In genomic region chr3:171561601-171562323, GRCh38 we compare ENCODE assay signal across 14 cellular contexts.
A peak's percentile ranks its signal among the peaks of the same experiment; 100 is the strongest.
DNase-seq lines count a peak whose midpoint lies in the region; ATAC-seq lines count a peak whose summit lies in the region.
"Had no signal": no experiment of that assay in that cellular context is flagged by ENCODE, and none has a peak within 500 bp of the region (broad histone marks: within the 10 kb centered on the region; RNA-seq: fewer than 3 reads in every experiment).

No MANE protein-coding gene starts in this region.

- H3K27me3 Mint-ChIP-seq in activated T-cell treated with anti-CD3 and anti-CD28 coated beads, Interleukin-2, amount 50 U/mL, for 4 hours (ENCODE audit: low read depth) = no peaks in the 10 kb centered on the region
- H3K27me3 Mint-ChIP-seq in activated CD4-positive, alpha-beta memory T cell treated with anti-CD3 and anti-CD28 coated beads, Interleukin-2, amount 10 ng/mL, durations not matched to agents 7 days and 5 days = no peaks in the 10 kb centered on the region

- DNase-seq in activated T-cell treated with anti-CD3 and anti-CD28 coated beads, Interleukin-2, amount 50 U/mL, for 4 hours = no peak
- no peak for DNase-seq in activated T-cell treated with anti-CD3 and anti-CD28 coated beads for 4 hours
- no peak for DNase-seq in activated CD4-positive, alpha-beta memory T cell treated with anti-CD3 and anti-CD28 coated beads, Interleukin-2, amount 10 ng/mL, durations not matched to agents 7 days and 5 days
- DNase-seq in stimulated activated effector memory CD8-positive, alpha-beta T cell treated with anti-CD3 and anti-CD28 coated beads, Interleukin-12 subunit alpha, Interleukin-12 subunit beta, amount 100 ng/mL, for 72 hours (ENCODE audit: low spot score in 2 of 2) = no peak
- DNase-seq in NCI-H2196 (lab: John Stamatoyannopoulos, UW; ENCODE audit: unreplicated experiment) = no peak
- DNase-seq in HuH-7.5 (ENCODE audit: low spot score) = no peak
- no peak for DNase-seq in DMS153 treated with DMSO at 0.1 percent for 48 hours (lab: John Stamatoyannopoulos, UW; ENCODE audit: unreplicated experiment)
- DNase-seq: activated CD4-positive, alpha-beta T cell treated with anti-CD3 and anti-CD28 coated beads, Interleukin-2, amount 50 U/mL, for 1 hour; heart left ventricle; kidney glomerular epithelial cell; mucosa of descending colon; NCI-H1694 treated with DMSO at 0.1 percent for 48 hours; NCI-H524 had no signal

- no peaks in the 10 kb centered on the region for H3K9me3 Mint-ChIP-seq in activated T-cell treated with anti-CD3 and anti-CD28 coated beads, Interleukin-2, amount 50 U/mL, for 4 hours
- H3K9me3 Mint-ChIP-seq in activated CD4-positive, alpha-beta memory T cell treated with anti-CD3 and anti-CD28 coated beads, Interleukin-2, amount 10 ng/mL, durations not matched to agents 7 days and 5 days = peaks cover 4% of the 10 kb centered on the region
- no peaks in the 10 kb centered on the region for H3K9me3 Mint-ChIP-seq in stimulated activated effector memory CD8-positive, alpha-beta T cell treated with anti-CD3 and anti-CD28 coated beads, Interleukin-12 subunit alpha, Interleukin-12 subunit beta, amount 100 ng/mL, for 72 hours

- ATAC-seq in activated T-cell treated with anti-CD3 and anti-CD28 coated beads, Interleukin-2, amount 50 U/mL, for 4 hours = no peak
- peak; percentile 72 for ATAC-seq in HG02885 (IDR thresholded peaks at IDR 0.05; ENCODE audit: poor library complexity, unreplicated experiment)
- ATAC-seq in stimulated activated effector memory CD8-positive, alpha-beta T cell treated with anti-CD3 and anti-CD28 coated beads, Interleukin-12 subunit alpha, Interleukin-12 subunit beta, amount 100 ng/mL, for 72 hours = peak; percentile 62
- ATAC-seq: heart left ventricle, mucosa of descending colon had no signal

- peak overlapping the region; percentile 93 for H3K27ac Mint-ChIP-seq in activated CD4-positive, alpha-beta memory T cell treated with anti-CD3 and anti-CD28 coated beads, Interleukin-2, amount 10 ng/mL, durations not matched to agents 7 days and 5 days
- peak overlapping the region; percentile 85 for H3K27ac Mint-ChIP-seq in stimulated activated effector memory CD8-positive, alpha-beta T cell treated with anti-CD3 and anti-CD28 coated beads, Interleukin-12 subunit alpha, Interleukin-12 subunit beta, amount 100 ng/mL, for 72 hours

- H3K36me3 Mint-ChIP-seq in activated T-cell treated with anti-CD3 and anti-CD28 coated beads, Interleukin-2, amount 50 U/mL, for 4 hours (ENCODE audit: insufficient read depth) = no peaks in the 10 kb centered on the region
- peaks cover 11% of the 10 kb centered on the region for H3K36me3 Mint-ChIP-seq in activated CD4-positive, alpha-beta memory T cell treated with anti-CD3 and anti-CD28 coated beads, Interleukin-2, amount 10 ng/mL, durations not matched to agents 7 days and 5 days (ENCODE audit: low read depth)
- H3K36me3 Mint-ChIP-seq in stimulated activated effector memory CD8-positive, alpha-beta T cell treated with anti-CD3 and anti-CD28 coated beads, Interleukin-12 subunit alpha, Interleukin-12 subunit beta, amount 100 ng/mL, for 72 hours = no peaks in the 10 kb centered on the region

- peaks cover 16% of the 10 kb centered on the region for H3K4me1 Mint-ChIP-seq in activated T-cell treated with anti-CD3 and anti-CD28 coated beads, Interleukin-2, amount 50 U/mL, for 4 hours (ENCODE audit: low read depth)
- H3K4me1 Mint-ChIP-seq in activated CD4-positive, alpha-beta memory T cell treated with anti-CD3 and anti-CD28 coated beads, Interleukin-2, amount 10 ng/mL, durations not matched to agents 7 days and 5 days = peaks cover 49% of the 10 kb centered on the region
- peaks cover 25% of the 10 kb centered on the region for H3K4me1 Mint-ChIP-seq in stimulated activated effector memory CD8-positive, alpha-beta T cell treated with anti-CD3 and anti-CD28 coated beads, Interleukin-12 subunit alpha, Interleukin-12 subunit beta, amount 100 ng/mL, for 72 hours

- CTCF ChIA-PET in activated CD4-positive, alpha-beta memory T cell treated with anti-CD3 and anti-CD28 coated beads, Interleukin-2, amount 10 ng/mL, durations not matched to agents 7 days and 5 days (lab: Charles Lee) = interaction anchor here (0.6 to 1.9 kb wide), 5 partner anchors 13 to 1105 kb away, joined by 3 to 6 read pairs (median 3); no protein-coding TSS in a partner anchor

- POLR2A ChIA-PET in activated CD4-positive, alpha-beta memory T cell treated with anti-CD3 and anti-CD28 coated beads, Interleukin-2, amount 10 ng/mL, durations not matched to agents 7 days and 5 days (lab: Charles Lee) = interaction anchor here (0.7 to 1.2 kb wide), 2 partner anchors 14 to 101 kb away, joined by 3 to 4 read pairs; no protein-coding TSS in a partner anchor

- H3K4me3 Mint-ChIP-seq in activated T-cell treated with anti-CD3 and anti-CD28 coated beads, Interleukin-2, amount 50 U/mL, for 4 hours = peak overlapping the region; percentile 17
- peak overlapping the region; percentile 28 for H3K4me3 Mint-ChIP-seq in activated CD4-positive, alpha-beta memory T cell treated with anti-CD3 and anti-CD28 coated beads, Interleukin-2, amount 10 ng/mL, durations not matched to agents 7 days and 5 days
- H3K4me3 Mint-ChIP-seq in stimulated activated effector memory CD8-positive, alpha-beta T cell treated with anti-CD3 and anti-CD28 coated beads, Interleukin-12 subunit alpha, Interleukin-12 subunit beta, amount 100 ng/mL, for 72 hours = peak overlapping the region; percentile 4

Comparison
In these comparisons a context has a peak if more than half of its experiments do, and no peak if none do; other contexts are left out.
1. ATAC-seq: peak in HG02885 (single experiment) and stimulated activated effector memory CD8-positive, alpha-beta T cell treated with anti-CD3 and anti-CD28 coated beads, Interleukin-12 subunit alpha, Interleukin-12 subunit beta, amount 100 ng/mL, for 72 hours (single experiment); none in activated T-cell treated with anti-CD3 and anti-CD28 coated beads, Interleukin-2, amount 50 U/mL, for 4 hours (0 of 2).
2. Peak in every context shown above with its lines, with median percentiles within 50 percentile points of each other: H3K4me3 Mint-ChIP-seq.